12 cellular contexts compared by ENCODE assay signal in genomic region chr4:123361195-123361861, GRCh38. TPM values are rescaled to one million over a fixed set of nuclear protein-coding genes. Genes with fewer than 3 reads are reported as not detected.
DNase-seq lines count a peak whose midpoint lies in the region; ATAC-seq and TF ChIP-seq lines count a peak whose summit lies in the region.
"Had no signal": no experiment of that assay in that cellular context is flagged by ENCODE, and none has a peak within 500 bp of the region (broad histone marks: within the 10 kb centered on the region; RNA-seq: fewer than 3 reads in every experiment).

No MANE protein-coding gene starts in this region.

- TF ChIP-seq CTCF in heart left ventricle (IDR thresholded peaks at IDR 0.05) (no peak), GM10266 (IDR thresholded peaks at IDR 0.05; ENCODE audit: control insufficient read depth, insufficient read depth, low read depth, missing control alignments) (no peak), Peyer's patch (IDR thresholded peaks at IDR 0.05) (no peak)

- H3K27me3 ChIP-seq in heart left ventricle (no peaks in the 10 kb centered on the region), Peyer's patch (no peaks in the 10 kb centered on the region)

- H3K36me3 ChIP-seq in heart left ventricle (no peaks in the 10 kb centered on the region), Peyer's patch (no peaks in the 10 kb centered on the region)

- DNase-seq in HCEC 1CT (peak; percentile 82), amniotic epithelial cell (ENCODE audit: low read depth) (peak; percentile 89), heart left ventricle (peak in 2 of 5 donors; percentile 42 to 65), stromal cell of bone marrow (ENCODE audit: low read depth) (peak; percentile 72), GM10266 (ENCODE audit: extremely low spot score) (no peak), Peyer's patch (no peak), posterior cingulate gyrus (no peak)
- DNase-seq in effector CD4-positive, alpha-beta T cell: no peak
- DNase-seq: activated naive CD8-positive, alpha-beta T cell treated with anti-CD3 and anti-CD28 coated beads, Interleukin-2, amount 10 ng/mL, durations not matched to agents 7 days and 5 days; NCI-H1092 treated with DMSO at 0.1 percent for 48 hours had no signal

- intact Hi-C loops in heart left ventricle (cut with DNase I): no loop called here
- intact Hi-C loops in posterior cingulate gyrus (cut with DNase I): no loop called here

- 80 to 92% (median 86%) methylated on average over 2 of the region's 2 CpGs for WGBS in heart left ventricle, 4 donors

- peak overlapping the region; percentile 48 to 91 (median 68) for H3K27ac ChIP-seq in heart left ventricle
- H3K27ac ChIP-seq in Peyer's patch: peak overlapping the region in 1 of 4 donors; percentile 10

- no peak overlapping the region for H3K4me3 ChIP-seq in heart left ventricle
- H3K4me3 ChIP-seq in Peyer's patch: no peak overlapping the region
- H3K4me3 ChIP-seq: GM12878, lung had no signal

- H3K4me1 ChIP-seq in heart left ventricle: peaks cover 0 to 43% (median 11%) of the 10 kb centered on the region in 12 donors
- no peaks in the 10 kb centered on the region for H3K4me1 ChIP-seq in Peyer's patch

- TF ChIP-seq POLR2A in heart left ventricle (IDR thresholded peaks at IDR 0.05) (no peak), Peyer's patch (IDR thresholded peaks at IDR 0.05) (no peak)

- ATAC-seq in heart left ventricle: peak; percentile 29 to 86 (median 62)
- ATAC-seq: GM12878 had no signal

- H3K9me3 ChIP-seq in heart left ventricle: peaks cover 0 to 10% (median 0%) of the 10 kb centered on the region in 12 donors
- H3K9me3 ChIP-seq in Peyer's patch: no peaks in the 10 kb centered on the region

RNA-seq across cellular contexts. Expression of gene SPRY1, which starts 35.3 kb away (rescaled TPM):
- 100 to 1,000 TPM in 1 of 9 donors, 10 to 100 TPM in 8; 28.0 to 104 (median 39.1) TPM for total RNA-seq in heart left ventricle
- polyA plus RNA-seq in heart left ventricle: 10 to 100 TPM; 17.0 to 57.6 TPM
- total RNA-seq in Peyer's patch: 10 to 100 TPM; 10.7 to 43.7 (median 39.8) TPM

Comparison
In these comparisons a context has a peak if more than half of its experiments do, and no peak if none do; other contexts are left out.
1. DNase-seq: peak in HCEC 1CT (single experiment), amniotic epithelial cell (single experiment) and stromal cell of bone marrow (single experiment); none in effector CD4-positive, alpha-beta T cell (single experiment), GM10266 (single experiment), Peyer's patch (0 of 3) and posterior cingulate gyrus (0 of 10).